Comparison of ENCODE assay signal across 21 cellular contexts in genomic region chr2:65351948-65352595, GRCh38.
DNase-seq lines count a peak whose midpoint lies in the region; ATAC-seq and TF ChIP-seq lines count a peak whose summit lies in the region.
"Had no signal": no experiment of that assay in that cellular context is flagged by ENCODE, and none has a peak within 500 bp of the region (broad histone marks: within the 10 kb centered on the region; RNA-seq: fewer than 3 reads in every experiment).

No MANE protein-coding gene starts in this region.

- no peaks in the 10 kb centered on the region for H3K36me3 ChIP-seq in SK-N-MC (ENCODE audit: insufficient read depth, low read length)
- H3K36me3 ChIP-seq in fibroblast of lung (ENCODE audit: control insufficient read depth, insufficient read depth, low read length): no peaks in the 10 kb centered on the region
- H3K36me3 ChIP-seq: heart left ventricle, neutrophil, suprapubic skin had no signal

- H3K36me3 Mint-ChIP-seq in nephron progenitor cell (ENCODE audit: low read depth): peaks cover 17% of the 10 kb centered on the region
- H3K36me3 Mint-ChIP-seq: stimulated activated effector memory CD8-positive, alpha-beta T cell treated with anti-CD3 and anti-CD28 coated beads, Interleukin-12 subunit alpha, Interleukin-12 subunit beta, amount 100 ng/mL, for 72 hours had no signal

- H3K4me2 ChIP-seq in fibroblast of lung (ENCODE audit: extremely low read depth, insufficient read depth, low read length): peak overlapping the region; percentile 27

- in situ Hi-C loops in G401 (cut with HindIII; ENCODE audit: low sequenced_read_pairs): no loop called here

- DNase-seq in G401 (ENCODE audit: low spot score): peak; percentile 62
- DNase-seq in SK-N-MC (ENCODE audit: low read depth, low spot score): no peak
- no peak for DNase-seq in fibroblast of lung (ENCODE audit: low read depth in 2 of 2)
- DNase-seq in nephron progenitor cell: no peak
- DNase-seq: activated B cell treated with CpG ODN at 0.5 μM for 24 hours; activated CD4-positive, alpha-beta T cell treated with anti-CD3 and anti-CD28 coated beads, Interleukin-2, amount 50 U/mL, for 48 hours; activated naive CD8-positive, alpha-beta T cell treated with anti-CD3 and anti-CD28 coated beads, Interleukin-2, amount 10 ng/mL, durations not matched to agents 7 days and 5 days; CD4-positive, CD25-positive, alpha-beta regulatory T cell; GF-D8; HCEC 1CT; NCI-H2081 treated with DMSO at 0.1 percent for 48 hours; stimulated activated CD4-positive, alpha-beta T cell treated with anti-CD3 and anti-CD28 coated beads, Interleukin-2, amount 100 ng/mL, for 24 hours; T-helper 9 cell had no signal

- no peaks in the 10 kb centered on the region for H3K27me3 Mint-ChIP-seq in nephron progenitor cell (ENCODE audit: low read depth, poor library complexity)
- H3K27me3 Mint-ChIP-seq: CD4-positive, CD25-positive, alpha-beta regulatory T cell had no signal

- TF ChIP-seq CTCF in fibroblast of lung (conservative IDR thresholded peaks at IDR 0.05 in 1 of 2, IDR thresholded peaks at IDR 0.05 in 1 of 2; ENCODE audit: low read depth in 1 of 2, low read length in 2 of 2) (no peak), nephron progenitor cell (IDR thresholded peaks at IDR 0.05) (no peak)

- H3K4me3 Mint-ChIP-seq in nephron progenitor cell: no peak overlapping the region
- H3K4me3 Mint-ChIP-seq: activated B cell treated with CpG ODN at 0.5 μM for 24 hours; activated naive CD8-positive, alpha-beta T cell treated with anti-CD3 and anti-CD28 coated beads, Interleukin-2, amount 10 ng/mL, durations not matched to agents 7 days and 5 days; stimulated activated effector memory CD8-positive, alpha-beta T cell treated with anti-CD3 and anti-CD28 coated beads, Interleukin-12 subunit alpha, Interleukin-12 subunit beta, amount 100 ng/mL, for 72 hours had no signal

- H3K4me1 ChIP-seq in fibroblast of lung (ENCODE audit: control insufficient read depth, extremely low read depth, insufficient read depth, low read length): peaks cover 18% of the 10 kb centered on the region

- H3K27ac ChIP-seq in SK-N-MC (peak overlapping the region; percentile 30; the same call in 1 of the 2 replicates), fibroblast of lung (ENCODE audit: insufficient read depth, low read length) (no peak overlapping the region)
- H3K27ac ChIP-seq: neutrophil, skin epidermis, suprapubic skin had no signal

- no peak for ATAC-seq in HG03432 (IDR thresholded peaks at IDR 0.05; ENCODE audit: unreplicated experiment)
- no peak for ATAC-seq in GM21447 (IDR thresholded peaks at IDR 0.05; ENCODE audit: unreplicated experiment)
- ATAC-seq in HG03139 (IDR thresholded peaks at IDR 0.05; ENCODE audit: unreplicated experiment): no peak
- ATAC-seq: stimulated activated effector memory CD8-positive, alpha-beta T cell treated with anti-CD3 and anti-CD28 coated beads, Interleukin-12 subunit alpha, Interleukin-12 subunit beta, amount 100 ng/mL, for 72 hours had no signal

- H3K27me3 ChIP-seq in fibroblast of lung (ENCODE audit: control insufficient read depth, insufficient read depth, low read length): no peaks in the 10 kb centered on the region
- H3K27me3 ChIP-seq: heart left ventricle, neutrophil, suprapubic skin had no signal

- peak overlapping the region; percentile 90 for H3K27ac Mint-ChIP-seq in nephron progenitor cell
- H3K27ac Mint-ChIP-seq: activated B cell treated with CpG ODN at 0.5 μM for 24 hours; activated naive CD8-positive, alpha-beta T cell treated with anti-CD3 and anti-CD28 coated beads, Interleukin-2, amount 10 ng/mL, durations not matched to agents 7 days and 5 days; CD4-positive, CD25-positive, alpha-beta regulatory T cell; stimulated activated effector memory CD8-positive, alpha-beta T cell treated with anti-CD3 and anti-CD28 coated beads, Interleukin-12 subunit alpha, Interleukin-12 subunit beta, amount 100 ng/mL, for 72 hours had no signal

- peaks cover 67% of the 10 kb centered on the region for H3K4me1 Mint-ChIP-seq in nephron progenitor cell
- H3K4me1 Mint-ChIP-seq: activated B cell treated with CpG ODN at 0.5 μM for 24 hours had no signal

- peak overlapping the region; percentile 7; the same call in 1 of the 2 replicates for H3K4me3 ChIP-seq in SK-N-MC
- no peak overlapping the region for H3K4me3 ChIP-seq in fibroblast of lung (replicated peaks in 1 of 4; ENCODE audit: control extremely low read depth in 1 of 4, insufficient read depth in 1 of 4, low read depth in 3 of 4, low read length in 4 of 4)
- H3K4me3 ChIP-seq: heart left ventricle, skin epidermis, suprapubic skin had no signal

- no peak overlapping the region for H3K9ac ChIP-seq in SK-N-MC (ENCODE audit: insufficient read length)
- no peak overlapping the region for H3K9ac ChIP-seq in fibroblast of lung (ENCODE audit: insufficient read depth, low read length)

- H4K20me1 ChIP-seq in fibroblast of lung (ENCODE audit: control insufficient read depth, extremely low read depth, insufficient read depth, low read length): no peaks in the 10 kb centered on the region

- H3K9me3 ChIP-seq in SK-N-MC (ENCODE audit: low read depth, low read length) (no peaks in the 10 kb centered on the region), fibroblast of lung (ENCODE audit: control insufficient read depth, insufficient read depth, low read depth, low read length) (no peaks in the 10 kb centered on the region)
- H3K9me3 ChIP-seq: heart left ventricle, neutrophil, suprapubic skin had no signal

- H3K9me3 Mint-ChIP-seq in nephron progenitor cell: peaks cover 4% of the 10 kb centered on the region
- H3K9me3 Mint-ChIP-seq: activated B cell treated with CpG ODN at 0.5 μM for 24 hours; stimulated activated effector memory CD8-positive, alpha-beta T cell treated with anti-CD3 and anti-CD28 coated beads, Interleukin-12 subunit alpha, Interleukin-12 subunit beta, amount 100 ng/mL, for 72 hours had no signal

- H3K79me2 ChIP-seq in fibroblast of lung (ENCODE audit: control insufficient read depth, insufficient read depth, low read length): peaks cover 63% of the 10 kb centered on the region

- H2AFZ ChIP-seq in fibroblast of lung (ENCODE audit: low read length): no peak overlapping the region
